8 cellular contexts compared by ENCODE assay signal in the genomic region with DNA sequence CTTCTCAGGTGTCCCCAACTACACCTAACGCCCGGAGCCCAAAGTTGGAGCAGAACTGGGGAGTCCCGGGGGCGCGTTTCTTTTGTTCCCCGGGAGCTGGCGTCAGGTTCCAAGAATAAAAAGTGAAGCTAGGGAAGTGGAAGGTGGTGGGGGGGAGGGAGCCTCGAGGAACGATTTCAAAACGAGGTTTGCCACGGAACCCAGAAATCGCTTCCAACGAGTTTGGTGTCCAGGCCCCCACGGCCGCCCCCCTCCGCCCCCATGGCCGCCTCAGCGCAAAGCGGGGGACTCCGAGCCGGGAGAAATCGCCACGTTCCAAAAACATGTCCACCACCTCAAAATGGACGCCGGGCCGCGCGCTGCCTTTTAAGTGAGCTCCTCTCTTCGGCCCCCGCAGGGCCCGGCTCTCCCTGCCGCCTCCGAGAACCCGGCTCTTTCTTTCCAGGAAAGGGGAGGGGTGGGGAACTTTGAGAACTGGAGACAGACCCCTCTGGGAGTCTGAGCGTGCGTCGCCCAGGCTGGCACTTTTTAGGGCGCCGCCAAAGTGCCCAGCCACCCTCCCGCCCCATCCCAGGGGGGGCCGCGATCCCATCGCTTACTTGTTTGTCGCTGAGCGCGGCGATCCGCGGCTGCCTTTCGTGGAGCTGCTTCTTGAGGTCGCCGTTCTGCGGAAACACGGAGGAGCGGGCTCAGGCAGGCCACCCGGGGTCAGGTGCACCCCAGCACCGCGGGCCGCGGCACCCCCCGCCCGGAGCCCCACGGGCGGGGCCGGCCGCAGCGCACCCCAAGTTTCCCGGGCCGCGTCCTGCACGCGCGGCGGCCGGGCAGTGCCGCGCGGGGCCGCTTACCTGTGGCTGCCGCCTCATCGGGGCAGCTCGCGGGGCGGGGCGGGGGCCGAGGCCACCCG. TPM values are rescaled to one million over a fixed set of nuclear protein-coding genes. Genes with fewer than 3 reads are reported as not detected.
DNase-seq lines count a peak whose midpoint lies in the region; ATAC-seq and TF ChIP-seq lines count a peak whose summit lies in the region.

No MANE protein-coding gene starts in this region.

- intact Hi-C loops in colonic mucosa (cut with DNase I) = no loop called here

- peak overlapping the region; percentile 66 for H3K4me2 ChIP-seq in Loucy (ENCODE audit: low read depth, low read length, poor library complexity, severe bottlenecking)

- POLR2A ChIA-PET in BJ (lab: Charles Lee) = no interaction called here

- H3K9me3 ChIP-seq in Loucy (ENCODE audit: insufficient read depth, low read depth, low read length) (no peaks in the 10 kb centered on the region), colonic mucosa (no peaks in the 10 kb centered on the region), neuron (ENCODE audit: low read length) (peaks cover 3% of the 10 kb centered on the region)

- H4K20me1 ChIP-seq in Loucy (ENCODE audit: insufficient read depth, low read length, poor library complexity, severe bottlenecking) = peaks cover 9% of the 10 kb centered on the region

- no peaks in the 10 kb centered on the region for H3F3A ChIP-seq in Loucy (ENCODE audit: low read depth)

- TF ChIP-seq CTCF in BJ (IDR thresholded peaks at IDR 0.05; ENCODE audit: insufficient read depth, low read depth, low read length) = no peak
- no peak for TF ChIP-seq CTCF in Loucy (conservative IDR thresholded peaks at IDR 0.05; ENCODE audit: low read length)
- no peak for TF ChIP-seq CTCF in colonic mucosa (IDR thresholded peaks at IDR 0.05)
- TF ChIP-seq CTCF in omental fat pad (IDR thresholded peaks at IDR 0.05) = no peak

- no peaks in the 10 kb centered on the region for H3K79me2 ChIP-seq in Loucy (ENCODE audit: insufficient read depth, low read length)

- CTCF ChIA-PET in BJ (lab: Yijun Ruan, JAX) = interaction anchor here (1.4 to 2.1 kb wide), 3 partner anchors 14 to 88 kb away, joined by 4 to 7 read pairs (median 4); no protein-coding TSS in a partner anchor

- peaks cover 41% of the 10 kb centered on the region for H3K27me3 ChIP-seq in BJ (ENCODE audit: control insufficient read depth, insufficient read depth, low read length)
- H3K27me3 ChIP-seq in Loucy (ENCODE audit: insufficient read depth, low read length, poor library complexity, severe bottlenecking) = no peaks in the 10 kb centered on the region
- peaks cover 63% of the 10 kb centered on the region for H3K27me3 ChIP-seq in colonic mucosa
- no peaks in the 10 kb centered on the region for H3K27me3 ChIP-seq in neuron (ENCODE audit: insufficient read depth, low read length)

- ATAC-seq in GM19397 (IDR thresholded peaks at IDR 0.05; ENCODE audit: unreplicated experiment) = no peak
- ATAC-seq in omental fat pad (ENCODE audit: low FRiP score) = no peak
- ATAC-seq in GM21576 (IDR thresholded peaks at IDR 0.05; ENCODE audit: unreplicated experiment) = no peak

- H2AFZ ChIP-seq in Loucy (ENCODE audit: low read length) (no peak overlapping the region), neuron (ENCODE audit: low read depth, low read length) (peak overlapping the region; percentile 19)

- H3K9me2 ChIP-seq in Loucy (replicated peaks; ENCODE audit: low read depth, low read length) = no peaks in the 10 kb centered on the region

- H3K27ac ChIP-seq in colonic mucosa = no peak overlapping the region

- H3K9ac ChIP-seq in Loucy (ENCODE audit: low read depth, low read length, poor library complexity, severe bottlenecking) (peak overlapping the region; percentile 12), colonic mucosa (ENCODE audit: low read depth in 2 of 2, low read length in 2 of 2) (no peak overlapping the region)

- H3K36me3 ChIP-seq in BJ (ENCODE audit: control insufficient read depth, insufficient read depth, low read length) (no peaks in the 10 kb centered on the region), Loucy (ENCODE audit: insufficient read depth, low read length) (no peaks in the 10 kb centered on the region), colonic mucosa (no peaks in the 10 kb centered on the region), neuron (ENCODE audit: insufficient read depth, low read length) (peaks cover 11% of the 10 kb centered on the region)

- DNase-seq in BJ (ENCODE audit: low read depth) (no peak), colonic mucosa (no peak), omental fat pad (ENCODE audit: low spot score) (no peak), GF-D8 (lab: John Stamatoyannopoulos, UW) (no peak)

- no peaks in the 10 kb centered on the region for H3K4me1 ChIP-seq in Loucy (ENCODE audit: insufficient read depth, low read length, poor library complexity, severe bottlenecking)
- H3K4me1 ChIP-seq in colonic mucosa = no peaks in the 10 kb centered on the region
- peaks cover 24% of the 10 kb centered on the region for H3K4me1 ChIP-seq in neuron (ENCODE audit: insufficient read depth, low read length)

- H3K4me3 ChIP-seq in BJ (ENCODE audit: low read depth, low read length) = peak overlapping the region; percentile 11; the same call in 1 of the 2 replicates
- H3K4me3 ChIP-seq in Loucy (ENCODE audit: low read length, poor library complexity, severe bottlenecking) = peak overlapping the region; percentile 71
- peak overlapping the region; percentile 13 for H3K4me3 ChIP-seq in colonic mucosa
- H3K4me3 ChIP-seq in neuron (ENCODE audit: low read length) = peak overlapping the region; percentile 95

RNA-seq across cellular contexts. Expression of a gene that starts 1.6 kb away (rescaled TPM):
- 0.01 TPM in 1 of 2 replicates, not detected in the other for polyA plus RNA-seq in BJ (2011; rRNA removed)
- not detected in 2 replicates for polyA minus RNA-seq in BJ (2011; rRNA and poly(A)+ RNA removed)
- total RNA-seq in colonic mucosa (not detected), omental fat pad (under 1 TPM in 1 of 4 donors, not detected in 3; 0.44 TPM)

Comparison
In these comparisons a context has a peak if more than half of its experiments do, and no peak if none do; other contexts are left out.
1. H3K4me3 ChIP-seq: peak in every context shown above with its lines; median percentile 95 in neuron; 71 in Loucy; 13 in colonic mucosa; 11 in BJ.